30 cellular contexts compared by ENCODE assay signal in the genomic region with DNA sequence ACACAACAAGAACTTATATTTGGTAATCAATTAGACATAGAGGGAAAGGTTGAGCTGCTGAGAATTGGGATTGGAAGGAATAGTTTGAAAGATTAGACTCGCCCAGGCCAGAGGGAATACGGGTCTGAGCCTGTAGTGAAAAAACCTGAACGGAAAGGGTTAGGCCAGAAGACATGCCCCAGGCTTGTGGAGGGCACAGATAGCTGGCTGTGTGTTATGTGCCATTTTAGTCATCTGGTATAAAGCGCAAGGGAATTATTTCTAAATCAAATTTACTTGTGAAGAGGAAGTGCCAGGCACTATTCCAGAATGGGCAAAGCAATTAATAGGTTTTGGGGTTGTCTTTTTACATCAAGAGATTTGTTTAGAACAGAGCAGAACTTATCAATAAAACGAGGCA.
DNase-seq lines count a peak whose midpoint lies in the region; ATAC-seq, FAIRE-seq and TF ChIP-seq lines count a peak whose summit lies in the region.
"Had no signal": no experiment of that assay in that cellular context is flagged by ENCODE, and none has a peak within 500 bp of the region (broad histone marks: within the 10 kb centered on the region; RNA-seq: fewer than 3 reads in every experiment).

No MANE protein-coding gene starts in this region.

- no peak overlapping the region for H3K4me3 Mint-ChIP-seq in effector memory CD8-positive, alpha-beta T cell
- H3K4me3 Mint-ChIP-seq: B cell; CD14-positive monocyte; CD8-positive, alpha-beta memory T cell had no signal

- H2AFZ ChIP-seq in HCT116 (ENCODE audit: low read depth, low read length, poor library complexity, severe bottlenecking), result peak overlapping the region; percentile 65
- peak overlapping the region; percentile 66 for H2AFZ ChIP-seq in keratinocyte (ENCODE audit: control insufficient read depth, low read length)

- H3K9me1 ChIP-seq in keratinocyte (ENCODE audit: control insufficient read depth, extremely low read depth, insufficient read depth, low read length), result no peaks in the 10 kb centered on the region

- DNase-seq in HCT116 (ENCODE audit: low read depth, low spot score) (no peak), bronchial epithelial cell (ENCODE audit: low read depth) (peak; percentile 81), keratinocyte (ENCODE audit: low read depth, low spot score) (peak; percentile 1), GDM1 (lab: John Stamatoyannopoulos, UW) (no peak), colonic mucosa (no peak)
- DNase-seq in effector memory CD8-positive, alpha-beta T cell, result no peak
- DNase-seq: CD8-positive, alpha-beta memory T cell; DMS 273 treated with DMSO at 0.1 percent for 48 hours; DMS79; EL; GF-D8; Kasumi-1; MV-4-11; NCI-H1105; NCI-H1436 treated with DMSO at 0.1 percent for 48 hours; NCI-H1930; NCI-H2107; NCI-H446; NCI-H524 treated with DMSO at 0.1 percent for 48 hours; NCI-H774; PC-3 had no signal

- H3K4me1 Mint-ChIP-seq in effector memory CD8-positive, alpha-beta T cell (ENCODE audit: low read depth in 2 of 2), result no peaks in the 10 kb centered on the region
- H3K4me1 Mint-ChIP-seq: B cell; CD14-positive monocyte; CD8-positive, alpha-beta memory T cell had no signal

- H3K27me3 Mint-ChIP-seq in effector memory CD8-positive, alpha-beta T cell, result no peaks in the 10 kb centered on the region
- H3K27me3 Mint-ChIP-seq: B cell; CD8-positive, alpha-beta memory T cell had no signal

- no peaks in the 10 kb centered on the region for H3K36me3 ChIP-seq in HCT116 (ENCODE audit: control insufficient read depth in 1 of 2, insufficient read depth in 2 of 2, low read length in 2 of 2)
- no peaks in the 10 kb centered on the region for H3K36me3 ChIP-seq in bronchial epithelial cell (ENCODE audit: control insufficient read depth, insufficient read depth, low read length)
- H3K36me3 ChIP-seq in keratinocyte (ENCODE audit: control insufficient read depth in 2 of 2, extremely low read depth in 1 of 2, insufficient read depth in 2 of 2, low read length in 2 of 2), result no peaks in the 10 kb centered on the region
- H3K36me3 ChIP-seq in colonic mucosa, result no peaks in the 10 kb centered on the region
- H3K36me3 ChIP-seq: SJSA1 had no signal

- no peak overlapping the region for H3K4me2 ChIP-seq in HCT116 (ENCODE audit: low read length)
- peak overlapping the region; percentile 49 for H3K4me2 ChIP-seq in keratinocyte (ENCODE audit: control insufficient read depth, extremely low read depth, insufficient read depth, low read depth, low read length)

- POLR2A ChIA-PET in HCT116 (lab: Charles Lee), result no interaction called here

- no peak for TF ChIP-seq POLR2A in HCT116 (IDR thresholded peaks at IDR 0.05; ENCODE audit: borderline replicate concordance, extremely low read depth, insufficient read depth, insufficient read length)

- H3K27ac ChIP-seq in HCT116 (ENCODE audit: low read depth, low read length) (no peak overlapping the region), keratinocyte (ENCODE audit: control insufficient read depth, insufficient read depth, low read length) (no peak overlapping the region), colonic mucosa (no peak overlapping the region)
- H3K27ac ChIP-seq: SJSA1 had no signal

- H3K4me1 ChIP-seq in HCT116 (ENCODE audit: control insufficient read depth in 1 of 2, insufficient read depth in 2 of 2, low read length in 2 of 2) (peaks cover 9 to 17% of the 10 kb centered on the region in 2 experiments), keratinocyte (ENCODE audit: control insufficient read depth, extremely low read depth, insufficient read depth, low read length) (peaks cover 21% of the 10 kb centered on the region), colonic mucosa (no peaks in the 10 kb centered on the region)

- H4K20me1 ChIP-seq in HCT116 (ENCODE audit: insufficient read depth) (no peaks in the 10 kb centered on the region), keratinocyte (ENCODE audit: control insufficient read depth, extremely low read depth, insufficient read depth, low read length) (no peaks in the 10 kb centered on the region)

- no peaks in the 10 kb centered on the region for H3K9me2 ChIP-seq in HCT116 (ENCODE audit: insufficient read depth)

- BruUV-seq in HCT116 (replicated peaks; lab: Mats Ljungman, UMichigan), result no TSS peak

- no peak overlapping the region for H3K4me3 ChIP-seq in HCT116 (replicated peaks in 1 of 2; ENCODE audit: low read depth in 1 of 2, low read length in 2 of 2)
- no peak overlapping the region for H3K4me3 ChIP-seq in bronchial epithelial cell (ENCODE audit: low read depth, low read length)
- no peak overlapping the region for H3K4me3 ChIP-seq in keratinocyte (ENCODE audit: control insufficient read depth in 2 of 3, extremely low read depth in 1 of 3, insufficient read depth in 2 of 3, low read depth in 1 of 3, low read length in 3 of 3)
- H3K4me3 ChIP-seq in colonic mucosa, result no peak overlapping the region
- H3K4me3 ChIP-seq: K562, SJSA1 had no signal

- H3K9ac ChIP-seq in HCT116 (ENCODE audit: low read length) (no peak overlapping the region), keratinocyte (ENCODE audit: control insufficient read depth, extremely low read depth, insufficient read depth, low read length) (no peak overlapping the region), colonic mucosa (ENCODE audit: low read depth in 2 of 2, low read length in 2 of 2) (no peak overlapping the region)

- H3K27me3 ChIP-seq in HCT116 (ENCODE audit: insufficient read depth, low read length) (no peaks in the 10 kb centered on the region), bronchial epithelial cell (ENCODE audit: control insufficient read depth, insufficient read depth, low read length) (no peaks in the 10 kb centered on the region), keratinocyte (ENCODE audit: control insufficient read depth, extremely low read depth, insufficient read depth, low read length) (no peaks in the 10 kb centered on the region), colonic mucosa (no peaks in the 10 kb centered on the region)
- H3K27me3 ChIP-seq: SJSA1 had no signal

- intact Hi-C loops in HCT116 (cut with micrococcal nuclease) (no loop called here), colonic mucosa (cut with DNase I) (no loop called here)

- CTCF ChIA-PET in HCT116 (lab: Charles Lee), result no interaction called here

- peaks cover 0 to 4% of the 10 kb centered on the region in 2 donors for H3K9me3 Mint-ChIP-seq in effector memory CD8-positive, alpha-beta T cell

- RAD21 ChIA-PET in HCT116 (lab: Charles Lee; ENCODE audit: low non-redundant PET in 1 of 2, low total read pairs in 2 of 2, uncharacterized antibody in 2 of 2, unreplicated experiment in 2 of 2), result no interaction called here

- FAIRE-seq in bronchial epithelial cell (lab: Jason Lieb, UNC) (no peak), keratinocyte (lab: Jason Lieb, UNC) (peak; percentile 94)
- FAIRE-seq: GM12891, H54, HTR-8/SVneo, K562 had no signal

- no peaks in the 10 kb centered on the region for H3K36me3 Mint-ChIP-seq in effector memory CD8-positive, alpha-beta T cell (ENCODE audit: insufficient read depth)
- H3K36me3 Mint-ChIP-seq: CD14-positive monocyte; CD8-positive, alpha-beta memory T cell had no signal

- H3K27ac Mint-ChIP-seq in effector memory CD8-positive, alpha-beta T cell, result no peak overlapping the region
- H3K27ac Mint-ChIP-seq: B cell; CD14-positive monocyte; CD8-positive, alpha-beta memory T cell had no signal

- no peak for TF ChIP-seq RAD21 in HCT116 (IDR thresholded peaks at IDR 0.05; ENCODE audit: low read depth)

- ATAC-seq in HCT116, result no peak
- no peak for ATAC-seq in effector memory CD8-positive, alpha-beta T cell (replicated peaks)
- ATAC-seq in HG02798 (IDR thresholded peaks at IDR 0.05; ENCODE audit: poor library complexity, unreplicated experiment), result no peak
- ATAC-seq: K562, PC-3, Right ventricle myocardium inferior had no signal

- H3K79me2 ChIP-seq in HCT116 (ENCODE audit: insufficient read depth, low read length), result no peaks in the 10 kb centered on the region
- H3K79me2 ChIP-seq in keratinocyte (ENCODE audit: control insufficient read depth, insufficient read depth, low read length), result no peaks in the 10 kb centered on the region

- dilution Hi-C loops in keratinocyte (cut with MboI; ENCODE audit: extremely low pct_ligation_motif_present, low sequenced_read_pairs), result no loop called here

- TF ChIP-seq CTCF in HCT116 (IDR thresholded peaks at IDR 0.05 in 2 of 3, conservative IDR thresholded peaks at IDR 0.05 in 1 of 3; ENCODE audit: borderline replicate concordance in 1 of 3, insufficient read depth in 1 of 3, low read depth in 2 of 3, low read length in 2 of 3) (no peak), bronchial epithelial cell (IDR thresholded peaks at IDR 0.05; ENCODE audit: insufficient read depth, low read length, severe bottlenecking) (no peak), keratinocyte (optimal IDR thresholded peaks at IDR 0.05 in 1 of 3, IDR thresholded peaks at IDR 0.05 in 1 of 3, conservative IDR thresholded peaks at IDR 0.05 in 1 of 3; ENCODE audit: extremely low read depth in 1 of 3, insufficient read depth in 2 of 3, low read length in 3 of 3) (no peak), colonic mucosa (IDR thresholded peaks at IDR 0.05) (no peak)

- H3K9me3 ChIP-seq in HCT116 (ENCODE audit: control insufficient read depth in 1 of 2, insufficient read depth in 1 of 2, low read depth in 1 of 2, low read length in 2 of 2) (no peaks in the 10 kb centered on the region), keratinocyte (ENCODE audit: control insufficient read depth, low read depth, low read length) (no peaks in the 10 kb centered on the region), colonic mucosa (no peaks in the 10 kb centered on the region)
- H3K9me3 ChIP-seq: SJSA1 had no signal

TF ChIP-seq in HCT116, 20 proteins besides CTCF, POLR2A, EP300 and RAD21 (continues in another document):
- TF ChIP-seq FOSL1 (IDR thresholded peaks at IDR 0.05; ENCODE audit: low read depth) (no peak), EGR1 (IDR thresholded peaks at IDR 0.05; ENCODE audit: low read depth) (no peak), TCF7L2 (IDR thresholded peaks at IDR 0.05; ENCODE audit: borderline replicate concordance, extremely low read depth, insufficient read depth, insufficient read length) (no peak), EZH2phosphoT487 (IDR thresholded peaks at IDR 0.05; ENCODE audit: borderline replicate concordance) (no peak), ZFX (IDR thresholded peaks at IDR 0.05) (no peak), CEBPB (IDR thresholded peaks at IDR 0.05; ENCODE audit: low read depth) (no peak)
- TF ChIP-seq, protein P1, sequence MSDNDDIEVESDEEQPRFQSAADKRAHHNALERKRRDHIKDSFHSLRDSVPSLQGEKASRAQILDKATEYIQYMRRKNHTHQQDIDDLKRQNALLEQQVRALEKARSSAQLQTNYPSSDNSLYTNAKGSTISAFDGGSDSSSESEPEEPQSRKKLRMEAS (IDR thresholded peaks at IDR 0.05), result no peak

Comparison
In these comparisons a context has a peak if more than half of its experiments do, and no peak if none do; other contexts are left out.
1. DNase-seq: peak in bronchial epithelial cell (single experiment) and keratinocyte (single experiment); none in HCT116 (single experiment), effector memory CD8-positive, alpha-beta T cell (0 of 3), GDM1 (single experiment) and colonic mucosa (single experiment).